ENCODE assay signal across 2 cellular contexts in genomic region chr3:81425198-81425868, GRCh38.
TF ChIP-seq lines count a peak whose summit lies in the region.

No MANE protein-coding gene starts in this region.

TF ChIP-seq in GM23338, 12 proteins besides CTCF, POLR2A, EP300 and RAD21 (continued from another document):
- TF ChIP-seq JUNB (IDR thresholded peaks at IDR 0.05; ENCODE audit: unreplicated experiment) (no peak), POLR2AphosphoS5 (IDR thresholded peaks at IDR 0.05; ENCODE audit: low read depth) (no peak), ZNF331 (CRISPR knock-in tag; IDR thresholded peaks at IDR 0.05; ENCODE audit: low read depth) (no peak), ZNF462 (CRISPR knock-in tag; IDR thresholded peaks at IDR 0.05) (no peak)
TF ChIP-seq in GM23338: peak in this region for 0.

TF ChIP-seq in SK-N-SH, 30 proteins besides CTCF, POLR2A, EP300 and RAD21 (continued from another document):
- TF ChIP-seq PBX3 (IDR thresholded peaks at IDR 0.05) (peak; percentile 52; the same call in 1 of the 2 replicates), CHD2 (IDR thresholded peaks at IDR 0.05; ENCODE audit: low read length, partially characterized antibody) (no peak)
